Comparison of ENCODE assay signal across 22 cellular contexts in genomic region chr10:44279376-44279775, GRCh38.
DNase-seq lines count a peak whose midpoint lies in the region; ATAC-seq and TF ChIP-seq lines count a peak whose summit lies in the region.
"Had no signal": no experiment of that assay in that cellular context is flagged by ENCODE, and none has a peak within 500 bp of the region (broad histone marks: within the 10 kb centered on the region; RNA-seq: fewer than 3 reads in every experiment).

No MANE protein-coding gene starts in this region.

- TF ChIP-seq CTCF in endodermal cell (conservative IDR thresholded peaks at IDR 0.05) (no peak), nephron (IDR thresholded peaks at IDR 0.05; ENCODE audit: unreplicated experiment in 3 of 3) (no peak), WERI-Rb-1 (IDR thresholded peaks at IDR 0.05; ENCODE audit: low read depth, low read length) (no peak), neural progenitor cell (IDR thresholded peaks at IDR 0.05) (no peak)

- no peak overlapping the region for H3K4me2 ChIP-seq in neural progenitor cell

- no peaks in the 10 kb centered on the region for H3K27me3 ChIP-seq in endodermal cell (ENCODE audit: control insufficient read depth, insufficient read depth, low read length, poor library complexity, severe bottlenecking)
- peaks cover 22% of the 10 kb centered on the region for H3K27me3 ChIP-seq in WERI-Rb-1 (ENCODE audit: insufficient read depth, low read depth, severe bottlenecking)
- no peaks in the 10 kb centered on the region for H3K27me3 ChIP-seq in neural progenitor cell

- no peaks in the 10 kb centered on the region for H3K36me3 Mint-ChIP-seq in endodermal cell (ENCODE audit: low read depth)
- no peaks in the 10 kb centered on the region for H3K36me3 Mint-ChIP-seq in nephron (ENCODE audit: low read depth)
- H3K36me3 Mint-ChIP-seq in neural progenitor cell = no peaks in the 10 kb centered on the region
- H3K36me3 Mint-ChIP-seq: CD4-positive, alpha-beta memory T cell had no signal

- H3K4me1 Mint-ChIP-seq in endodermal cell (peaks cover 12% of the 10 kb centered on the region), nephron (peaks cover 22% of the 10 kb centered on the region), neural progenitor cell (no peaks in the 10 kb centered on the region)
- H3K4me1 Mint-ChIP-seq in stimulated activated naive CD8-positive, alpha-beta T cell treated with anti-CD3 and anti-CD28 coated beads, Interleukin-15, amount 100 ng/mL, for 72 hours = no peaks in the 10 kb centered on the region
- H3K4me1 Mint-ChIP-seq: CD4-positive, alpha-beta memory T cell had no signal

- intact Hi-C loops in cardiac septum (cut with DNase I) = no loop called here

- H3K9me3 ChIP-seq in endodermal cell (ENCODE audit: control insufficient read depth, low read length) (no peaks in the 10 kb centered on the region), WERI-Rb-1 (ENCODE audit: severe bottlenecking) (no peaks in the 10 kb centered on the region), neural progenitor cell (ENCODE audit: low read depth) (no peaks in the 10 kb centered on the region)

- no peak overlapping the region for H2AFZ ChIP-seq in neural progenitor cell (replicated peaks)

- H3K79me2 ChIP-seq in neural progenitor cell (ENCODE audit: low read depth) = no peaks in the 10 kb centered on the region

- 70 to 94% methylated on average over 2 to 4 of the region's 4 CpGs for WGBS in endodermal cell (ENCODE audit: insufficient coverage in 1 of 2, insufficient read length in 1 of 2), 2 experiments

- no peak overlapping the region for H3K4me3 Mint-ChIP-seq in endodermal cell
- H3K4me3 Mint-ChIP-seq in nephron = no peak overlapping the region
- no peak overlapping the region for H3K4me3 Mint-ChIP-seq in stimulated activated naive CD8-positive, alpha-beta T cell treated with anti-CD3 and anti-CD28 coated beads, Interleukin-15, amount 100 ng/mL, for 72 hours
- H3K4me3 Mint-ChIP-seq in neural progenitor cell = no peak overlapping the region
- H3K4me3 Mint-ChIP-seq: CD4-positive, alpha-beta memory T cell had no signal

- no peaks in the 10 kb centered on the region for H4K20me1 ChIP-seq in neural progenitor cell (ENCODE audit: low read depth)

- peak; percentile 60 for DNase-seq in A172 (ENCODE audit: low spot score)
- DNase-seq in RPMI7951 (ENCODE audit: low read depth) = peak; percentile 19
- DNase-seq in endodermal cell = peak; percentile 5
- no peak for DNase-seq in stimulated activated naive CD8-positive, alpha-beta T cell treated with anti-CD3 and anti-CD28 coated beads, Interleukin-15, amount 100 ng/mL, for 72 hours
- no peak for DNase-seq in WERI-Rb-1
- DNase-seq in cardiac septum (ENCODE audit: low spot score) = no peak
- DNase-seq in neural progenitor cell (ENCODE audit: low spot score) = no peak
- DNase-seq: 8988T; CD4-positive, alpha-beta memory T cell; COR-L47; DMS53; KG1; MM.1S; NCI-H1694; NCI-H2081; NCI-H2171; NCI-H226; NCI-H510A; NCI-H69; SIG-M5 had no signal

- no peak overlapping the region for H3K27ac Mint-ChIP-seq in endodermal cell
- peak overlapping the region in 2 of 3 experiments; percentile 43 to 55 for H3K27ac Mint-ChIP-seq in nephron
- no peak overlapping the region for H3K27ac Mint-ChIP-seq in stimulated activated naive CD8-positive, alpha-beta T cell treated with anti-CD3 and anti-CD28 coated beads, Interleukin-15, amount 100 ng/mL, for 72 hours
- no peak overlapping the region for H3K27ac Mint-ChIP-seq in neural progenitor cell
- H3K27ac Mint-ChIP-seq: CD4-positive, alpha-beta memory T cell had no signal

- H3K27ac ChIP-seq in endodermal cell (ENCODE audit: low read depth, low read length) = no peak overlapping the region
- H3K27ac ChIP-seq in WERI-Rb-1 = no peak overlapping the region
- H3K27ac ChIP-seq in neural progenitor cell = no peak overlapping the region
- H3K27ac ChIP-seq: SK-N-MC had no signal

- H3K9me3 Mint-ChIP-seq in endodermal cell (peaks cover 15% of the 10 kb centered on the region), nephron (peaks cover 9% of the 10 kb centered on the region), neural progenitor cell (peaks cover 8% of the 10 kb centered on the region)
- H3K9me3 Mint-ChIP-seq in stimulated activated naive CD8-positive, alpha-beta T cell treated with anti-CD3 and anti-CD28 coated beads, Interleukin-15, amount 100 ng/mL, for 72 hours = peaks cover 14 to 15% of the 10 kb centered on the region in 2 donors

- H3K9ac ChIP-seq in endodermal cell (ENCODE audit: extremely low read depth, low read length, poor library complexity, severe bottlenecking) (no peak overlapping the region), neural progenitor cell (no peak overlapping the region)

- H3F3A ChIP-seq in neural progenitor cell (ENCODE audit: low read depth) = no peaks in the 10 kb centered on the region

- H3K4me1 ChIP-seq in endodermal cell (ENCODE audit: control insufficient read depth, insufficient read depth, low read length) = peaks cover 7% of the 10 kb centered on the region
- peaks cover 3% of the 10 kb centered on the region for H3K4me1 ChIP-seq in neural progenitor cell

- H3K36me3 ChIP-seq in endodermal cell (ENCODE audit: control insufficient read depth, insufficient read depth, low read length) = no peaks in the 10 kb centered on the region
- H3K36me3 ChIP-seq in WERI-Rb-1 = no peaks in the 10 kb centered on the region
- H3K36me3 ChIP-seq in neural progenitor cell = no peaks in the 10 kb centered on the region

- H3K27me3 Mint-ChIP-seq in endodermal cell (ENCODE audit: insufficient read depth) (peaks cover 5% of the 10 kb centered on the region), nephron (ENCODE audit: low read depth) (peaks cover 2% of the 10 kb centered on the region), neural progenitor cell (ENCODE audit: insufficient read depth, low read depth) (no peaks in the 10 kb centered on the region)
- peaks cover under 1% of the 10 kb centered on the region for H3K27me3 Mint-ChIP-seq in stimulated activated naive CD8-positive, alpha-beta T cell treated with anti-CD3 and anti-CD28 coated beads, Interleukin-15, amount 100 ng/mL, for 72 hours

- ATAC-seq in stimulated activated naive CD8-positive, alpha-beta T cell treated with anti-CD3 and anti-CD28 coated beads, Interleukin-15, amount 100 ng/mL, for 72 hours = no peak

- no peak overlapping the region for H3K4me3 ChIP-seq in endodermal cell (ENCODE audit: low read length)
- H3K4me3 ChIP-seq in WERI-Rb-1 (ENCODE audit: low read depth, low read length) = no peak overlapping the region
- no peak overlapping the region for H3K4me3 ChIP-seq in neural progenitor cell
- H3K4me3 ChIP-seq: SK-N-MC had no signal

Comparison
In these comparisons a context has a peak if more than half of its experiments do, and no peak if none do; other contexts are left out.
1. DNase-seq: peak in A172 (single experiment), RPMI7951 (single experiment) and endodermal cell (single experiment); none in stimulated activated naive CD8-positive, alpha-beta T cell treated with anti-CD3 and anti-CD28 coated beads, Interleukin-15, amount 100 ng/mL, for 72 hours (0 of 2), WERI-Rb-1 (single experiment), cardiac septum (single experiment) and neural progenitor cell (single experiment).
2. H3K27ac Mint-ChIP-seq: peak in nephron (2 of 3); none in endodermal cell (single experiment), stimulated activated naive CD8-positive, alpha-beta T cell treated with anti-CD3 and anti-CD28 coated beads, Interleukin-15, amount 100 ng/mL, for 72 hours (0 of 2) and neural progenitor cell (single experiment).